In the genomic region with DNA sequence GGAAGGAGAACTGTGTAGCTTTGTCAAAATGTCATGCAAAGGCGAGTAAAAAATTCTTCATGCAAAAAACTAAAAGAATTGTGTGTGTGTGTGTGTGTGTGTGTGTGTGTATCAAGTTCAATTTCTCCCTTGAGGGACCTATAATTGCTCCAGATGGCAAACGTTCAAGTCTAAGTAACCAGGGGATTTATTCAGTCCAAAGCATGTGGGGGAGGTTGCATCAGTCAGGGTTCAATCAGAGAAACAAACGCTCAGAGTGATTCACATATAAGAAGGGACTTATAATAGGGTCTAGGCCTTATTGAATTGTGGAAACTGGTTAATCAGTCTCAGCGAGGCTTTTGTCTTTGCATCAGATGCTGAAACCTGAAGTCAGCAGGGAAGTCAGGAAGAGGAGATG, we compare ENCODE assay signal across 34 cellular contexts. TPM values are rescaled to one million over a fixed set of nuclear protein-coding genes. Genes with fewer than 3 reads are reported as not detected.
DNase-seq lines count a peak whose midpoint lies in the region; ATAC-seq and TF ChIP-seq lines count a peak whose summit lies in the region.
"Had no signal": no experiment of that assay in that cellular context is flagged by ENCODE, and none has a peak within 500 bp of the region (broad histone marks: within the 10 kb centered on the region; RNA-seq: fewer than 3 reads in every experiment).

No MANE protein-coding gene starts in this region.

- H3K9ac ChIP-seq in KMS-11 (no peak overlapping the region), SK-N-SH (no peak overlapping the region)
- H3K9ac ChIP-seq: BLaER1 had no signal

- no peak for TF ChIP-seq POLR2A in lower leg skin (IDR thresholded peaks at IDR 0.05)

- H3K79me2 ChIP-seq in KMS-11 (ENCODE audit: insufficient read depth, low read depth), result no peaks in the 10 kb centered on the region
- no peaks in the 10 kb centered on the region for H3K79me2 ChIP-seq in SK-N-SH (ENCODE audit: insufficient read depth)

- H3K4me1 ChIP-seq in KMS-11 (ENCODE audit: low read depth, poor library complexity, severe bottlenecking), result no peaks in the 10 kb centered on the region
- no peaks in the 10 kb centered on the region for H3K4me1 ChIP-seq in SK-N-SH (ENCODE audit: control insufficient read depth in 1 of 2, insufficient read depth in 2 of 2, low read depth in 1 of 2, low read length in 1 of 2)
- H3K4me1 ChIP-seq: BLaER1, breast epithelium, heart left ventricle, lower lobe of right lung, psoas muscle, SJSA1, suprapubic skin, upper lobe of left lung had no signal

- DNase-seq in NCI-H69 (lab: John Stamatoyannopoulos, UW) (peak; percentile 22), choroid plexus epithelial cell (ENCODE audit: low read depth) (peak; percentile 31), SK-N-SH (no peak), NCI-H128 (lab: John Stamatoyannopoulos, UW; ENCODE audit: unreplicated experiment) (no peak), natural killer cell (no peak), lower leg skin (ENCODE audit: low spot score in 2 of 2) (no peak)
- DNase-seq: activated CD4-positive, alpha-beta memory T cell treated with anti-CD3 and anti-CD28 coated beads for 36 hours; activated CD4-positive, CD25-positive, alpha-beta regulatory T cell treated with anti-CD3 and anti-CD28 coated beads, Interleukin-2, amount 50 U/mL, for 72 hours; activated CD8-positive, alpha-beta memory T cell treated with anti-CD3 and anti-CD28 coated beads, Interleukin-2, amount 50 U/mL, for 4 hours; activated naive CD4-positive, alpha-beta T cell treated with anti-CD3 and anti-CD28 coated beads, Interleukin-2, amount 10 ng/mL, durations not matched to agents 7 days and 5 days; amniotic stem cell; DMS153; foreskin fibroblast; heart left ventricle; lower lobe of right lung; naive thymus-derived CD4-positive, alpha-beta T cell; NCI-H1048; NCI-H187; NCI-H2227 treated with DMSO at 0.1 percent for 48 hours; psoas muscle; RPMI8226; T-cell; upper lobe of left lung had no signal

- H3K27me3 ChIP-seq in KMS-11 (ENCODE audit: insufficient read depth, low read depth), result no peaks in the 10 kb centered on the region
- peaks cover 5% of the 10 kb centered on the region; the same call in 1 of the 2 replicates for H3K27me3 ChIP-seq in SK-N-SH (ENCODE audit: insufficient read depth)
- H3K27me3 ChIP-seq: heart left ventricle, SJSA1, suprapubic skin, upper lobe of left lung had no signal

- H3K27me3 Mint-ChIP-seq in nephron (ENCODE audit: low read depth) (no peaks in the 10 kb centered on the region), natural killer cell (ENCODE audit: low read depth in 2 of 2) (no peaks in the 10 kb centered on the region)
- H3K27me3 Mint-ChIP-seq: activated CD4-positive, alpha-beta memory T cell treated with anti-CD3 and anti-CD28 coated beads for 36 hours; activated naive CD4-positive, alpha-beta T cell treated with anti-CD3 and anti-CD28 coated beads, Interleukin-2, amount 10 ng/mL, durations not matched to agents 7 days and 5 days; naive thymus-derived CD4-positive, alpha-beta T cell; stimulated activated memory B cell treated with anti-CD40 and anti-IgM and Interleukin-4, amounts not matched to agents 10 μg/mL and 1 μg/mL and 100 μg/mL, for 72 hours; T-cell had no signal

- TF ChIP-seq CTCF in KMS-11 (conservative IDR thresholded peaks at IDR 0.05; ENCODE audit: low read depth, low read length) (no peak), choroid plexus epithelial cell (conservative IDR thresholded peaks at IDR 0.05; ENCODE audit: low read depth, low read length) (no peak), nephron (IDR thresholded peaks at IDR 0.05; ENCODE audit: unreplicated experiment in 3 of 3) (no peak), SK-N-SH (IDR thresholded peaks at IDR 0.05) (no peak), natural killer cell (IDR thresholded peaks at IDR 0.05) (no peak), lower leg skin (IDR thresholded peaks at IDR 0.05) (no peak)

- H3K36me3 Mint-ChIP-seq in nephron (ENCODE audit: low read depth) (peaks cover 3% of the 10 kb centered on the region), natural killer cell (no peaks in the 10 kb centered on the region)
- H3K36me3 Mint-ChIP-seq: activated CD4-positive, alpha-beta memory T cell treated with anti-CD3 and anti-CD28 coated beads for 36 hours; activated naive CD4-positive, alpha-beta T cell treated with anti-CD3 and anti-CD28 coated beads, Interleukin-2, amount 10 ng/mL, durations not matched to agents 7 days and 5 days; naive thymus-derived CD4-positive, alpha-beta T cell; stimulated activated memory B cell treated with anti-CD40 and anti-IgM and Interleukin-4, amounts not matched to agents 10 μg/mL and 1 μg/mL and 100 μg/mL, for 72 hours; T-cell had no signal

- TF ChIP-seq RAD21 in SK-N-SH (IDR thresholded peaks at IDR 0.05; ENCODE audit: low read length), result no peak

- H3K4me1 Mint-ChIP-seq in nephron (peaks cover 14% of the 10 kb centered on the region), natural killer cell (no peaks in the 10 kb centered on the region)
- H3K4me1 Mint-ChIP-seq: activated naive CD4-positive, alpha-beta T cell treated with anti-CD3 and anti-CD28 coated beads, Interleukin-2, amount 10 ng/mL, durations not matched to agents 7 days and 5 days; naive thymus-derived CD4-positive, alpha-beta T cell; stimulated activated memory B cell treated with anti-CD40 and anti-IgM and Interleukin-4, amounts not matched to agents 10 μg/mL and 1 μg/mL and 100 μg/mL, for 72 hours; T-cell had no signal

- TF ChIP-seq EP300 in SK-N-SH (IDR thresholded peaks at IDR 0.05; ENCODE audit: borderline replicate concordance in 1 of 2, low read depth in 1 of 2, low read length in 1 of 2), result no peak

- 3% methylated on average over 4 of the region's 4 CpGs for WGBS in SK-N-SH (ENCODE audit: low lambda C conversion rate)
- 38 to 45% methylated on average over 4 of the region's 4 CpGs for WGBS in lower leg skin, 2 donors

- intact Hi-C loops in natural killer cell (cut with micrococcal nuclease), result no loop called here
- intact Hi-C loops in lower leg skin (cut with DNase I; ENCODE audit: low total_unique reads), result no loop called here

- no peak overlapping the region for H3K27ac ChIP-seq in KMS-11
- no peak overlapping the region for H3K27ac ChIP-seq in SK-N-SH (ENCODE audit: low read depth in 2 of 2, low read length in 1 of 2)
- H3K27ac ChIP-seq: BLaER1, breast epithelium, heart left ventricle, lower lobe of right lung, psoas muscle, SJSA1, suprapubic skin, upper lobe of left lung had no signal

- H3K36me3 ChIP-seq in KMS-11 (ENCODE audit: insufficient read depth), result no peaks in the 10 kb centered on the region
- H3K36me3 ChIP-seq in SK-N-SH (replicated peaks in 1 of 2; ENCODE audit: control insufficient read depth in 1 of 2, insufficient read depth in 2 of 2, low read length in 1 of 2), result no peaks in the 10 kb centered on the region
- H3K36me3 ChIP-seq: BLaER1, breast epithelium, heart left ventricle, lower lobe of right lung, SJSA1, suprapubic skin, upper lobe of left lung had no signal

- POLR2A ChIA-PET in SK-N-SH (lab: Yijun Ruan, JAX), result interaction anchor here (0.6 kb wide), 1 partner anchor 13 kb away, joined by 3 read pairs; no protein-coding TSS in a partner anchor

- peaks cover 9% of the 10 kb centered on the region for H3K9me3 Mint-ChIP-seq in nephron
- H3K9me3 Mint-ChIP-seq in natural killer cell, result peaks cover 6 to 7% of the 10 kb centered on the region in 2 donors

- no peaks in the 10 kb centered on the region for H3F3A ChIP-seq in SK-N-SH (replicated peaks; ENCODE audit: insufficient read depth)

- ATAC-seq in natural killer cell, result no peak
- ATAC-seq: heart left ventricle; lower lobe of right lung; naive thymus-derived CD4-positive, alpha-beta T cell; psoas muscle; stimulated activated memory B cell treated with anti-CD40 and anti-IgM and Interleukin-4, amounts not matched to agents 10 μg/mL and 1 μg/mL and 100 μg/mL, for 72 hours; T-cell had no signal

- no peaks in the 10 kb centered on the region for H4K20me1 ChIP-seq in KMS-11 (ENCODE audit: insufficient read depth)
- H4K20me1 ChIP-seq in SK-N-SH (ENCODE audit: insufficient read depth), result no peaks in the 10 kb centered on the region

- H3K9me2 ChIP-seq in SK-N-SH, result no peaks in the 10 kb centered on the region

- H3K4me2 ChIP-seq in KMS-11 (no peak overlapping the region), SK-N-SH (no peak overlapping the region)
- H3K4me2 ChIP-seq: BLaER1 had no signal

- H3K4me3 ChIP-seq in KMS-11 (IDR thresholded peaks at IDR 0.05; ENCODE audit: insufficient read depth, low read depth, low read length) (no peak overlapping the region), choroid plexus epithelial cell (ENCODE audit: low read depth, low read length) (no peak overlapping the region), SK-N-SH (ENCODE audit: low read depth in 2 of 2, low read length in 1 of 2) (no peak overlapping the region), lower leg skin (ENCODE audit: low read depth, poor library complexity, severe bottlenecking) (no peak overlapping the region)
- H3K4me3 ChIP-seq: BLaER1, breast epithelium, heart left ventricle, lower lobe of right lung, psoas muscle, SJSA1, suprapubic skin, upper lobe of left lung had no signal

- H3K4me3 Mint-ChIP-seq in nephron (no peak overlapping the region), natural killer cell (no peak overlapping the region)
- H3K4me3 Mint-ChIP-seq: activated CD4-positive, alpha-beta memory T cell treated with anti-CD3 and anti-CD28 coated beads for 36 hours; activated naive CD4-positive, alpha-beta T cell treated with anti-CD3 and anti-CD28 coated beads, Interleukin-2, amount 10 ng/mL, durations not matched to agents 7 days and 5 days; naive thymus-derived CD4-positive, alpha-beta T cell; stimulated activated memory B cell treated with anti-CD40 and anti-IgM and Interleukin-4, amounts not matched to agents 10 μg/mL and 1 μg/mL and 100 μg/mL, for 72 hours; T-cell had no signal

- H3K9me3 ChIP-seq in SK-N-SH, result no peaks in the 10 kb centered on the region
- H3K9me3 ChIP-seq: breast epithelium, heart left ventricle, lower lobe of right lung, psoas muscle, SJSA1, suprapubic skin, upper lobe of left lung had no signal

- H2AFZ ChIP-seq in KMS-11 (ENCODE audit: low read depth), result peak overlapping the region; percentile 18; the same call in 1 of the 2 replicates
- no peak overlapping the region for H2AFZ ChIP-seq in SK-N-SH (ENCODE audit: low read depth)

- peak overlapping the region in 2 of 3 experiments; percentile 16 to 70 for H3K27ac Mint-ChIP-seq in nephron
- H3K27ac Mint-ChIP-seq in natural killer cell, result no peak overlapping the region
- H3K27ac Mint-ChIP-seq: activated CD4-positive, alpha-beta memory T cell treated with anti-CD3 and anti-CD28 coated beads for 36 hours; activated naive CD4-positive, alpha-beta T cell treated with anti-CD3 and anti-CD28 coated beads, Interleukin-2, amount 10 ng/mL, durations not matched to agents 7 days and 5 days; naive thymus-derived CD4-positive, alpha-beta T cell; stimulated activated memory B cell treated with anti-CD40 and anti-IgM and Interleukin-4, amounts not matched to agents 10 μg/mL and 1 μg/mL and 100 μg/mL, for 72 hours; T-cell had no signal

- CTCF ChIA-PET in SK-N-SH (lab: Yijun Ruan, JAX), result no interaction called here

TF ChIP-seq in SK-N-SH, 30 proteins besides CTCF, POLR2A, EP300 and RAD21 (continues in another document):
- TF ChIP-seq TCF12 (IDR thresholded peaks at IDR 0.05) (no peak), RXRA (IDR thresholded peaks at IDR 0.05; ENCODE audit: borderline replicate concordance, low read depth) (no peak)

RNA-seq across cellular contexts. Expression of a gene that starts 5.0 kb away (rescaled TPM):
- 0.03 and 0.10 TPM in 2 replicates for polyA plus RNA-seq in SK-N-SH (2012; rRNA removed)
- polyA plus RNA-seq in SK-N-SH (2012; cell fraction: cytosol; rRNA removed), result 0.09 and 0.13 TPM in 2 replicates
- 0.02 and 0.04 TPM in 2 replicates for polyA plus RNA-seq in SK-N-SH (2012; cell fraction: nucleus; rRNA removed)
- total RNA-seq in natural killer cell (not detected), lower leg skin (not detected)
- total RNA-seq: activated CD4-positive, alpha-beta memory T cell treated with anti-CD3 and anti-CD28 coated beads for 36 hours; breast epithelium; heart left ventricle; HT1080; lower lobe of right lung; naive thymus-derived CD4-positive, alpha-beta T cell; omental fat pad; psoas muscle; SJSA1; skeletal muscle tissue; suprapubic skin; T-cell; upper lobe of left lung had no signal
- polyA plus RNA-seq: heart left ventricle; keratinocyte; naive thymus-derived CD4-positive, alpha-beta T cell; psoas muscle had no signal

Comparison
In these comparisons a context has a peak if more than half of its experiments do, and no peak if none do; other contexts are left out.
1. DNase-seq: peak in NCI-H69 (single experiment) and choroid plexus epithelial cell (single experiment); none in SK-N-SH (single experiment), NCI-H128 (single experiment), natural killer cell (single experiment) and lower leg skin (0 of 2).
2. H3K27ac Mint-ChIP-seq: peak in nephron (2 of 3); none in natural killer cell (0 of 2).